Comparison of ENCODE assay signal across 24 cellular contexts in the genomic region with DNA sequence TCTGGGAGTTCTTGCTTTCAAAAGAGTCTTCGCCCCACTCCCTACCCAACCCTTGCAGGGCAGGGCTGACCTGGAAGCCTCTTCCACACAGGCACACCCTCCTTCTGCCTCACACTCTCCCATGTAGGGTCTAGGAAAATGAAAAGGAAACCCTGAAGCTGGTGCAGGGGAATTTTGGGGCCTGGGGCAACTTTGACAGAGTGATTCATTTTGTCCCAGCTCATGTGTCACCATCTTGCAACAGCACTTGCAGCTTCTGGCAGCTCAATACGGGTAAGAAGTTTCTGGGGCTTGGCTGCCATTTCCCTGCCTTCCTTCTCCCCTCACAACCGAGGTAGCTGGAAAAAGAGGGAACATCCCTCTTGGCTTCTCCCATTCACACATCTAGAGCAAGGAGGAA. TPM values are rescaled to one million over a fixed set of nuclear protein-coding genes. Genes with fewer than 3 reads are reported as not detected.
DNase-seq lines count a peak whose midpoint lies in the region; ATAC-seq and TF ChIP-seq lines count a peak whose summit lies in the region.
"Had no signal": no experiment of that assay in that cellular context is flagged by ENCODE, and none has a peak within 500 bp of the region (broad histone marks: within the 10 kb centered on the region; RNA-seq: fewer than 3 reads in every experiment).

No MANE protein-coding gene starts in this region.

- no peaks in the 10 kb centered on the region for H3F3A ChIP-seq in PC-3 (ENCODE audit: low read length, unreplicated experiment)

- intact Hi-C loops in PC-3 (cut with micrococcal nuclease): no loop called here
- intact Hi-C loops in ascending aorta (cut with DNase I): no loop called here

- DNase-seq in EL (peak; percentile 3), PC-3 (peak; percentile 12), epithelial cell of esophagus (ENCODE audit: low read depth) (peak; percentile 88), osteoblast (ENCODE audit: insufficient read length, low spot score, missing footprints) (peak; percentile 22), ascending aorta (ENCODE audit: low spot score in 2 of 2) (no peak), DMS79 treated with DMSO at 0.1 percent for 48 hours (lab: John Stamatoyannopoulos, UW) (no peak), NCI-H510A treated with DMSO at 0.1 percent for 48 hours (lab: John Stamatoyannopoulos, UW) (no peak)
- DNase-seq: BE2C; CD8-positive, alpha-beta memory T cell; DND-41; IMR-90; KG1; NCI-H1092; NCI-H1417 treated with DMSO at 0.1 percent for 48 hours; NCI-H1694 treated with DMSO at 0.1 percent for 48 hours; NCI-H2081; NCI-H2227 treated with DMSO at 0.1 percent for 48 hours; NCI-H69; SK-N-SH had no signal

- no peak overlapping the region for H3K9ac ChIP-seq in PC-3 (ENCODE audit: low read length)
- H3K9ac ChIP-seq: SK-N-SH had no signal

- peaks cover 63% of the 10 kb centered on the region for H3K27me3 ChIP-seq in PC-3 (ENCODE audit: low read length)
- no peaks in the 10 kb centered on the region for H3K27me3 ChIP-seq in osteoblast (ENCODE audit: insufficient read depth, low read length)
- H3K27me3 ChIP-seq in ascending aorta: no peaks in the 10 kb centered on the region
- H3K27me3 ChIP-seq: BE2C had no signal

- H2AFZ ChIP-seq in PC-3 (ENCODE audit: low read length) (no peak overlapping the region), osteoblast (ENCODE audit: low read length) (no peak overlapping the region)
- H2AFZ ChIP-seq: GM23338 had no signal

- no peak overlapping the region for H3K4me3 ChIP-seq in PC-3 (ENCODE audit: low read length)
- no peak overlapping the region for H3K4me3 ChIP-seq in epithelial cell of esophagus (ENCODE audit: low read length)
- no peak overlapping the region for H3K4me3 ChIP-seq in osteoblast (ENCODE audit: insufficient read depth, low read length)
- H3K4me3 ChIP-seq in ascending aorta: no peak overlapping the region
- H3K4me3 ChIP-seq: A549, GM23338, HAP-1 had no signal

- H3K79me2 ChIP-seq in PC-3 (ENCODE audit: low read length): no peaks in the 10 kb centered on the region
- no peaks in the 10 kb centered on the region for H3K79me2 ChIP-seq in osteoblast (ENCODE audit: insufficient read depth, low read length)

- TF ChIP-seq CTCF in PC-3 (conservative IDR thresholded peaks at IDR 0.05; ENCODE audit: low read depth, low read length) (no peak), epithelial cell of esophagus (IDR thresholded peaks at IDR 0.05; ENCODE audit: insufficient read depth, low read depth, low read length, missing control alignments) (no peak), osteoblast (IDR thresholded peaks at IDR 0.05; ENCODE audit: extremely low read depth, low read depth, low read length) (no peak), ascending aorta (IDR thresholded peaks at IDR 0.05) (no peak)

- H3K4me2 ChIP-seq in PC-3 (ENCODE audit: low read length) (no peak overlapping the region), osteoblast (ENCODE audit: insufficient read depth, low read length) (no peak overlapping the region)
- H3K4me2 ChIP-seq: A549, GM23338, SK-N-SH had no signal

- H3K27ac ChIP-seq in PC-3 (ENCODE audit: low read length): no peak overlapping the region
- no peak overlapping the region for H3K27ac ChIP-seq in osteoblast (ENCODE audit: low read depth, low read length)
- H3K27ac ChIP-seq in ascending aorta: no peak overlapping the region
- H3K27ac ChIP-seq: A549 had no signal

- H4K20me1 ChIP-seq in PC-3 (ENCODE audit: low read length) (no peaks in the 10 kb centered on the region), osteoblast (ENCODE audit: insufficient read depth, low read length) (no peaks in the 10 kb centered on the region)

- H3K4me1 ChIP-seq in PC-3 (ENCODE audit: insufficient read depth, low read length): no peaks in the 10 kb centered on the region
- no peaks in the 10 kb centered on the region for H3K4me1 ChIP-seq in osteoblast (ENCODE audit: insufficient read depth, low read length)
- H3K4me1 ChIP-seq in ascending aorta: peaks cover 0 to 2% of the 10 kb centered on the region in 2 donors
- H3K4me1 ChIP-seq: A549, HAP-1 had no signal

- H3K36me3 ChIP-seq in PC-3 (ENCODE audit: low read depth, low read length) (no peaks in the 10 kb centered on the region), osteoblast (ENCODE audit: insufficient read depth, low read length) (no peaks in the 10 kb centered on the region), ascending aorta (no peaks in the 10 kb centered on the region)
- H3K36me3 ChIP-seq: BE2C, HAP-1 had no signal

- POLR2A ChIA-PET in PC-3 (lab: Charles Lee; ENCODE audit: unreplicated experiment): no interaction called here

- H3K9me3 ChIP-seq in PC-3 (ENCODE audit: low read length): no peaks in the 10 kb centered on the region
- H3K9me3 ChIP-seq in osteoblast (ENCODE audit: low read depth, low read length): no peaks in the 10 kb centered on the region
- no peaks in the 10 kb centered on the region for H3K9me3 ChIP-seq in ascending aorta
- H3K9me3 ChIP-seq: A549, BE2C, HAP-1, SK-N-SH had no signal

- no peaks in the 10 kb centered on the region for H3K9me2 ChIP-seq in PC-3 (replicated peaks; ENCODE audit: low read length)
- H3K9me2 ChIP-seq: SK-N-SH had no signal

- no peak for ATAC-seq in PC-3
- ATAC-seq in GM18907 (IDR thresholded peaks at IDR 0.05; ENCODE audit: unreplicated experiment): no peak
- ATAC-seq: A549, GM23338, Panc1 had no signal

- no TSS peak for BruUV-seq in PC-3 (replicated peaks; lab: Mats Ljungman, UMichigan)

- CTCF ChIA-PET in PC-3 (lab: Charles Lee): no interaction called here

RNA-seq across cellular contexts. Expression of a gene that starts 37.2 kb away (rescaled TPM):
- total RNA-seq in PC-3 (2014; rRNA removed) (not detected in 2 replicates), osteoblast (3.6 and 6.5 TPM in 2 replicates), ascending aorta (13.3 TPM)
- total RNA-seq: CD8-positive, alpha-beta memory T cell had no signal

Comparison
In these comparisons a context has a peak if more than half of its experiments do, and no peak if none do; other contexts are left out.
1. DNase-seq: peak in EL (single experiment), PC-3 (single experiment), epithelial cell of esophagus (single experiment) and osteoblast (single experiment); none in ascending aorta (0 of 2), DMS79 treated with DMSO at 0.1 percent for 48 hours (single experiment) and NCI-H510A treated with DMSO at 0.1 percent for 48 hours (single experiment).